Comparison of ENCODE assay signal across 1 cellular context in the genomic region with DNA sequence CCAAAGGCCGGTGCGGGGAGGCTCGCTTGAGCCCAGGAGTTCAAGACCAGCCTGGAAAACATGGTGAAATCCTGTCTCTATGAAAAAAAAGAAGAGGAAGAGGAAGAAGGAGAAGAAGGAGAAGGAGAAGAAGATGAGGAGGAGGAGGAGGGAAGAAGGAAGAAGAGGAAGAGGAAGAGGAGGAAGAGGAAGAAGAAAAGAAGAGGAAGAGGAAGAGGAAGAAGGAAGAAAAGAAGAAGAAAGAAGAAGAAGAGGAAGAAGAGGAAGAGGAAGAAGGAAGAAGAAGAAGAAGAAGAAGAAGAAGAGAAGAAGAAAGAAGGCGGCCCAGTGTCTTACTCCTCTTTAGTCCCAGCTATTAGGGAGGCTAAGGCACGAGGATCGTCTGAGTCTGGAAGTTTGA.
TF ChIP-seq lines count a peak whose summit lies in the region.

No MANE protein-coding gene starts in this region.

TF ChIP-seq in HepG2, 621 proteins besides CTCF, POLR2A, EP300 and RAD21:
- TF ChIP-seq SIN3A (IDR thresholded peaks at IDR 0.05; ENCODE audit: borderline replicate concordance, low read depth, low read length) (no peak), SKIL (CRISPR knock-in tag; IDR thresholded peaks at IDR 0.05; ENCODE audit: borderline replicate concordance) (no peak), REPIN1 (CRISPR knock-in tag; IDR thresholded peaks at IDR 0.05; ENCODE audit: borderline replicate concordance, low read depth) (no peak), RBM22 (optimal IDR thresholded peaks at IDR 0.05; ENCODE audit: low read length) (no peak), ZEB1 (IDR thresholded peaks at IDR 0.05; ENCODE audit: insufficient replicate concordance, low read depth) (no peak), HBP1 (CRISPR knock-in tag; IDR thresholded peaks at IDR 0.05; ENCODE audit: low read depth) (no peak), KLF9 (CRISPR knock-in tag; IDR thresholded peaks at IDR 0.05; ENCODE audit: low read depth) (no peak), THAP9 (CRISPR knock-in tag; IDR thresholded peaks at IDR 0.05; ENCODE audit: borderline replicate concordance) (no peak), NFATC3 (CRISPR knock-in tag; IDR thresholded peaks at IDR 0.05) (no peak), HDAC1 (CRISPR knock-in tag; IDR thresholded peaks at IDR 0.05) (no peak)
